Comparison of ENCODE assay signal across 22 cellular contexts in genomic region chr2:105248316-105249070, GRCh38. TPM values are rescaled to one million over a fixed set of nuclear protein-coding genes. Genes with fewer than 3 reads are reported as not detected.
"Had no signal": no experiment of that assay in that cellular context is flagged by ENCODE, and none has a peak within 500 bp of the region (broad histone marks: within the 10 kb centered on the region; RNA-seq: fewer than 3 reads in every experiment).

No MANE protein-coding gene starts in this region.

- H3K9me3 ChIP-seq: prostate gland, transverse colon had no signal

- H3K27ac Mint-ChIP-seq: activated CD4-positive, alpha-beta memory T cell treated with anti-CD3 and anti-CD28 coated beads for 36 hours; activated naive CD4-positive, alpha-beta T cell treated with anti-CD3 and anti-CD28 coated beads, Interleukin-2, amount 50 U/mL, for 72 hours; brain; dendritic cell treated with granulocyte-macrophage colony-stimulating factor and Interleukin-4, amounts not matched to agents 40 ng/mL and 50 ng/mL, for 4 days; natural killer cell treated with Interleukin-12 subunit alpha and Interleukin-12 subunit beta and Interleukin-15 and Interleukin-18, amount 100 ng/mL, for 72 hours; T-helper 2 cell treated with Interferon-gamma antibody and Interleukin-4, amounts not matched to agents 5 μg/mL and 100 μg/mL, for 36 hours had no signal

- ATAC-seq: activated naive CD4-positive, alpha-beta T cell treated with anti-CD3 and anti-CD28 coated beads, Interleukin-2, amount 50 U/mL, for 72 hours; activated T-cell treated with anti-CD3 and anti-CD28 coated beads, Interleukin-2, amount 50 U/mL, for 4 hours; left lobe of liver; natural killer cell treated with Interleukin-12 subunit alpha and Interleukin-12 subunit beta and Interleukin-15 and Interleukin-18, amount 100 ng/mL, for 72 hours had no signal

- H3K27ac ChIP-seq: foreskin keratinocyte, prostate gland, transverse colon had no signal

- H3K4me1 ChIP-seq: foreskin keratinocyte, prostate gland, transverse colon had no signal

- DNase-seq: activated CD4-positive, alpha-beta memory T cell treated with anti-CD3 and anti-CD28 coated beads for 36 hours; activated effector memory CD4-positive, alpha-beta T cell treated with anti-CD3 and anti-CD28 coated beads, Interleukin-2, amount 50 U/mL, for 16 hours; activated T-cell treated with anti-CD3 and anti-CD28 coated beads, Interleukin-2, amount 50 U/mL, for 4 hours; amygdala; foreskin keratinocyte; stimulated activated CD4-positive, alpha-beta T cell treated with anti-CD3 and anti-CD28 coated beads, Interleukin-12 subunit alpha, Interleukin-12 subunit beta, amount 100 ng/mL, for 4 hours; stimulated activated naive CD4-positive, alpha-beta T cell; substantia nigra; transverse colon had no signal

- H3K4me1 Mint-ChIP-seq: brain; central memory CD8-positive, alpha-beta T cell had no signal

- H3K4me3 ChIP-seq: prostate gland, transverse colon had no signal

- H3K36me3 ChIP-seq: prostate gland, transverse colon had no signal

- H3K9me3 Mint-ChIP-seq: activated CD4-positive, alpha-beta memory T cell treated with anti-CD3 and anti-CD28 coated beads for 36 hours; activated naive CD4-positive, alpha-beta T cell treated with anti-CD3 and anti-CD28 coated beads, Interleukin-2, amount 50 U/mL, for 72 hours; activated T-cell treated with anti-CD3 and anti-CD28 coated beads, Interleukin-2, amount 50 U/mL, for 4 hours; central memory CD8-positive, alpha-beta T cell; dendritic cell treated with granulocyte-macrophage colony-stimulating factor and Interleukin-4, amounts not matched to agents 40 ng/mL and 50 ng/mL, for 4 days; natural killer cell treated with Interleukin-12 subunit alpha and Interleukin-12 subunit beta and Interleukin-15 and Interleukin-18, amount 100 ng/mL, for 72 hours; T-helper 2 cell treated with Interferon-gamma antibody and Interleukin-4, amounts not matched to agents 5 μg/mL and 100 μg/mL, for 36 hours had no signal

- H3K27me3 ChIP-seq: transverse colon had no signal

- H3K27me3 Mint-ChIP-seq: activated CD4-positive, alpha-beta memory T cell treated with anti-CD3 and anti-CD28 coated beads for 36 hours; central memory CD8-positive, alpha-beta T cell; dendritic cell treated with granulocyte-macrophage colony-stimulating factor and Interleukin-4, amounts not matched to agents 40 ng/mL and 50 ng/mL, for 4 days had no signal

- H3K36me3 Mint-ChIP-seq: activated naive CD4-positive, alpha-beta T cell treated with anti-CD3 and anti-CD28 coated beads, Interleukin-2, amount 50 U/mL, for 72 hours; brain; natural killer cell treated with Interleukin-12 subunit alpha and Interleukin-12 subunit beta and Interleukin-15 and Interleukin-18, amount 100 ng/mL, for 72 hours had no signal

- H3K4me3 Mint-ChIP-seq: activated CD4-positive, alpha-beta memory T cell treated with anti-CD3 and anti-CD28 coated beads for 36 hours; activated T-cell treated with anti-CD3 and anti-CD28 coated beads, Interleukin-2, amount 50 U/mL, for 4 hours; brain; central memory CD8-positive, alpha-beta T cell; dendritic cell treated with granulocyte-macrophage colony-stimulating factor and Interleukin-4, amounts not matched to agents 40 ng/mL and 50 ng/mL, for 4 days; natural killer cell treated with Interleukin-12 subunit alpha and Interleukin-12 subunit beta and Interleukin-15 and Interleukin-18, amount 100 ng/mL, for 72 hours; T-helper 2 cell treated with Interferon-gamma antibody and Interleukin-4, amounts not matched to agents 5 μg/mL and 100 μg/mL, for 36 hours had no signal

RNA-seq across cellular contexts. Expression of gene GPR45, which starts 7.0 kb away (rescaled TPM):
- total RNA-seq: activated CD4-positive, alpha-beta memory T cell treated with anti-CD3 and anti-CD28 coated beads for 36 hours; activated naive CD4-positive, alpha-beta T cell treated with anti-CD3 and anti-CD28 coated beads, Interleukin-2, amount 50 U/mL, for 72 hours; activated T-cell treated with anti-CD3 and anti-CD28 coated beads, Interleukin-2, amount 50 U/mL, for 4 hours; epithelial cell of proximal tubule; foreskin keratinocyte; left lobe of liver; mammary epithelial cell; mucosa of gallbladder; natural killer cell treated with Interleukin-12 subunit alpha and Interleukin-12 subunit beta and Interleukin-15 and Interleukin-18, amount 100 ng/mL, for 72 hours; omental fat pad; prostate gland; sciatic nerve; transverse colon had no signal
- polyA plus RNA-seq: foreskin keratinocyte, mammary epithelial cell had no signal
